ENCODE assay signal across 16 cellular contexts in genomic region chr6:4573958-4574481, GRCh38.
DNase-seq lines count a peak whose midpoint lies in the region; ATAC-seq and TF ChIP-seq lines count a peak whose summit lies in the region.
"Had no signal": no experiment of that assay in that cellular context is flagged by ENCODE, and none has a peak within 500 bp of the region (broad histone marks: within the 10 kb centered on the region; RNA-seq: fewer than 3 reads in every experiment).

No MANE protein-coding gene starts in this region.

- no peak overlapping the region for H2AK5ac ChIP-seq in mesendoderm (ENCODE audit: low read length)

- no peak overlapping the region for H3K18ac ChIP-seq in mesendoderm (ENCODE audit: low read length)

- ATAC-seq in GM21723 (IDR thresholded peaks at IDR 0.05; ENCODE audit: unreplicated experiment) = no peak
- ATAC-seq: PC-3 had no signal

- no peak overlapping the region for H4K5ac ChIP-seq in mesendoderm (ENCODE audit: low read length)

- no peak overlapping the region for H3K4ac ChIP-seq in mesendoderm (ENCODE audit: low read depth, low read length)

- in situ Hi-C loops in astrocyte of the cerebellum (cut with HindIII; ENCODE audit: low sequenced_read_pairs) = no loop called here

- no peak overlapping the region for H3K23ac ChIP-seq in mesendoderm (ENCODE audit: low read length)

- H2BK5ac ChIP-seq in mesendoderm (ENCODE audit: low read length) = no peak overlapping the region

- no peak for TF ChIP-seq CTCF in astrocyte of the cerebellum (IDR thresholded peaks at IDR 0.05; ENCODE audit: low read depth, low read length, missing control alignments)

- no peaks in the 10 kb centered on the region for H3K4me1 ChIP-seq in mesendoderm (ENCODE audit: control insufficient read depth, low read depth, low read length)
- H3K4me1 ChIP-seq: BE2C had no signal

- H3K27ac ChIP-seq in mesendoderm (ENCODE audit: low read depth, low read length) = no peak overlapping the region

- no peak overlapping the region for H3K9ac ChIP-seq in mesendoderm (ENCODE audit: low read length)

- H2BK15ac ChIP-seq in mesendoderm (replicated peaks; ENCODE audit: low read depth) = no peak overlapping the region

- DNase-seq in AG08395 (ENCODE audit: low spot score) (peak; percentile 13), astrocyte of the cerebellum (ENCODE audit: low read depth) (peak; percentile 44), fibroblast of gingiva (ENCODE audit: low read depth) (peak; percentile 66), left kidney (ENCODE audit: low read depth, low spot score) (peak; percentile 28), mesendoderm (no peak)
- DNase-seq in activated T-cell treated with anti-CD3 and anti-CD28 coated beads, Interleukin-2, amount 50 U/mL, for 1 hour = no peak
- no peak for DNase-seq in effector CD8-positive, alpha-beta T cell (lab: John Stamatoyannopoulos, UW)
- DNase-seq: BE2C; CD4-positive, alpha-beta memory T cell; DMS79 treated with DMSO at 0.1 percent for 48 hours; KG1; NCI-H1092 treated with DMSO at 0.1 percent for 48 hours; NCI-H1694 treated with DMSO at 0.1 percent for 48 hours; NCI-H345; PC-3 had no signal

- H4K8ac ChIP-seq in mesendoderm (ENCODE audit: low read depth, low read length) = no peak overlapping the region

- H3K79me2 ChIP-seq in mesendoderm (ENCODE audit: control insufficient read depth, insufficient read depth, low read length) = no peaks in the 10 kb centered on the region

- H3K4me3 ChIP-seq in astrocyte of the cerebellum (ENCODE audit: low read depth, low read length) = no peak overlapping the region
- no peak overlapping the region for H3K4me3 ChIP-seq in mesendoderm (ENCODE audit: low read length)

- H3K4me2 ChIP-seq in mesendoderm (ENCODE audit: low read length) = no peak overlapping the region

- no peaks in the 10 kb centered on the region for H3K27me3 ChIP-seq in mesendoderm (ENCODE audit: insufficient read depth, low read length, poor library complexity)
- H3K27me3 ChIP-seq: BE2C had no signal

- WGBS in mesendoderm (ENCODE audit: extremely low coverage, insufficient coverage, low lambda C conversion rate) = no CpG with 5 or more reads among the region's 3 CpGs

- H3K56ac ChIP-seq in mesendoderm (ENCODE audit: low read length) = no peak overlapping the region

- H2BK120ac ChIP-seq in mesendoderm (ENCODE audit: low read depth, low read length) = no peak overlapping the region

- no peaks in the 10 kb centered on the region for H3K36me3 ChIP-seq in mesendoderm (ENCODE audit: control insufficient read depth, insufficient read depth, low read length)
- H3K36me3 ChIP-seq: BE2C had no signal

- no peaks in the 10 kb centered on the region for H3K79me1 ChIP-seq in mesendoderm (ENCODE audit: low read length)

Comparison
In these comparisons a context has a peak if more than half of its experiments do, and no peak if none do; other contexts are left out.
1. DNase-seq: peak in AG08395 (single experiment), astrocyte of the cerebellum (single experiment), fibroblast of gingiva (single experiment) and left kidney (single experiment); none in activated T-cell treated with anti-CD3 and anti-CD28 coated beads, Interleukin-2, amount 50 U/mL, for 1 hour (single experiment), effector CD8-positive, alpha-beta T cell (single experiment) and mesendoderm (single experiment).